In the genomic region with DNA sequence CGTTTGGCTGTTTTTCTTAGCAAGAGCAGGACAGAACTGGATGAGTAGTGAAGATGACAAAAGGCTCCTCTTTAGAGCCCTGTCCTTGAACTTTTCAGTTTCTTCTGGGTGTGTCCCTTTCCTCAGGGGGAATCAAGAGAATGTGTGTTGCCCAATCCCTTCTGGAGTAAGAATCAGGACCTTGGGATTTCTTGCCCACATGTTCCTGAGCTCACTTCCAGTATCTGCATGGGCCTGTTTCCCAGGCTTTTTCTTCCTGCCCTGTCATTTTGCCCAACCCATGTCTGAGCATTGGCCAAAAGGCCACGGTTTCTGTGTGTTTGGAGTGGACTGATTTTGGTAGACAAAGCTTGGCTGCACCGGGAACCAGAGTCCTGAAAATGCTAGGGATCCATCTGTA, we compare ENCODE assay signal across 14 cellular contexts.
A peak's percentile ranks its signal among the peaks of the same experiment; 100 is the strongest.
DNase-seq lines count a peak whose midpoint lies in the region; ATAC-seq, FAIRE-seq and TF ChIP-seq lines count a peak whose summit lies in the region.
"Had no signal": no experiment of that assay in that cellular context is flagged by ENCODE, and none has a peak within 500 bp of the region (broad histone marks: within the 10 kb centered on the region; RNA-seq: fewer than 3 reads in every experiment).

No MANE protein-coding gene starts in this region.

- H3K36me3 ChIP-seq in left lung: no peaks in the 10 kb centered on the region
- H3K36me3 ChIP-seq in suprapubic skin: no peaks in the 10 kb centered on the region

- intact Hi-C loops in left lung (cut with DNase I): no loop called here

- no peak for TF ChIP-seq CTCF in HFFc6 (IDR thresholded peaks at IDR 0.05)
- no peak for TF ChIP-seq CTCF in epithelial cell of esophagus (IDR thresholded peaks at IDR 0.05; ENCODE audit: insufficient read depth, low read depth, low read length, missing control alignments)
- TF ChIP-seq CTCF in left lung (IDR thresholded peaks at IDR 0.05): no peak
- no peak for TF ChIP-seq CTCF in suprapubic skin (IDR thresholded peaks at IDR 0.05)
- TF ChIP-seq CTCF in osteocyte (IDR thresholded peaks at IDR 0.05): no peak
- TF ChIP-seq CTCF in D721Med (IDR thresholded peaks at IDR 0.05; ENCODE audit: insufficient read depth, missing control alignments): no peak

- TF ChIP-seq EP300 in suprapubic skin (IDR thresholded peaks at IDR 0.05): no peak

- peaks cover 0 to 4% of the 10 kb centered on the region in 2 donors for H3K4me1 ChIP-seq in left lung
- H3K4me1 ChIP-seq in suprapubic skin: peaks cover 9% of the 10 kb centered on the region

- no peak overlapping the region for H3K4me3 Mint-ChIP-seq in HFFc6
- H3K4me3 Mint-ChIP-seq in osteocyte (ENCODE audit: unreplicated experiment): no peak overlapping the region
- H3K4me3 Mint-ChIP-seq: CD8-positive, alpha-beta memory T cell; type B pancreatic cell had no signal

- H3K36me3 Mint-ChIP-seq in HFFc6 (ENCODE audit: low read depth) (no peaks in the 10 kb centered on the region), osteocyte (ENCODE audit: unreplicated experiment) (no peaks in the 10 kb centered on the region)
- H3K36me3 Mint-ChIP-seq: CD8-positive, alpha-beta memory T cell; type B pancreatic cell had no signal

- H3K27me3 Mint-ChIP-seq in HFFc6 (ENCODE audit: insufficient read depth) (no peaks in the 10 kb centered on the region; the same call in 1 of the 2 replicates), osteocyte (ENCODE audit: unreplicated experiment) (no peaks in the 10 kb centered on the region)

- H3K27ac Mint-ChIP-seq in HFFc6: peak overlapping the region; percentile 27; the same call in 1 of the 2 replicates
- no peak overlapping the region for H3K27ac Mint-ChIP-seq in osteocyte (ENCODE audit: unreplicated experiment)
- H3K27ac Mint-ChIP-seq: CD8-positive, alpha-beta memory T cell; type B pancreatic cell had no signal

- H3K9me3 Mint-ChIP-seq in HFFc6: no peaks in the 10 kb centered on the region
- H3K9me3 Mint-ChIP-seq in osteocyte (ENCODE audit: unreplicated experiment): no peaks in the 10 kb centered on the region
- H3K9me3 Mint-ChIP-seq: CD8-positive, alpha-beta memory T cell; type B pancreatic cell had no signal

- H3K9me3 ChIP-seq in left lung (no peaks in the 10 kb centered on the region), suprapubic skin (no peaks in the 10 kb centered on the region)

- peak; percentile 9 for DNase-seq in HFFc6
- peak; percentile 86 for DNase-seq in epithelial cell of esophagus (ENCODE audit: low read depth)
- no peak for DNase-seq in left lung
- peak; percentile 74 to 83 for DNase-seq in suprapubic skin (ENCODE audit: low spot score in 2 of 2)
- no peak for DNase-seq in osteocyte (ENCODE audit: extremely low spot score, unreplicated experiment)
- no peak for DNase-seq in activated CD8-positive, alpha-beta memory T cell treated with anti-CD3 and anti-CD28 coated beads for 24 hours
- no peak for DNase-seq in D721Med (ENCODE audit: insufficient read length, low spot score)
- DNase-seq: CD8-positive, alpha-beta memory T cell; NCI-H2171 treated with DMSO at 0.1 percent for 48 hours; PC-9; posterior cingulate gyrus had no signal

- H3K4me1 Mint-ChIP-seq in HFFc6 (ENCODE audit: low read depth) (peaks cover 12% of the 10 kb centered on the region; the same call in 1 of the 2 replicates), osteocyte (ENCODE audit: unreplicated experiment) (peaks cover 15% of the 10 kb centered on the region)
- H3K4me1 Mint-ChIP-seq: CD8-positive, alpha-beta memory T cell had no signal

- 45% methylated on average over 3 of the region's 3 CpGs for WGBS in suprapubic skin

- H3K27ac ChIP-seq in left lung (peak overlapping the region; percentile 20 to 49), suprapubic skin (peak overlapping the region; percentile 66)
- H3K27ac ChIP-seq: PC-9 had no signal

- H3K4me3 ChIP-seq in epithelial cell of esophagus (ENCODE audit: low read length) (no peak overlapping the region), left lung (no peak overlapping the region), suprapubic skin (no peak overlapping the region)
- H3K4me3 ChIP-seq: PC-9 had no signal

- ATAC-seq in left lung: peak; percentile 62
- ATAC-seq in GM18858 (IDR thresholded peaks at IDR 0.05; ENCODE audit: unreplicated experiment): no peak

- TF ChIP-seq POLR2A in suprapubic skin (IDR thresholded peaks at IDR 0.05): no peak

- FAIRE-seq in D721Med (lab: Jason Lieb, UNC): no peak
- FAIRE-seq: H1 had no signal

- H3K27me3 ChIP-seq in left lung: no peaks in the 10 kb centered on the region
- no peaks in the 10 kb centered on the region for H3K27me3 ChIP-seq in suprapubic skin

Comparison
In these comparisons a context has a peak if more than half of its experiments do, and no peak if none do; other contexts are left out.
1. DNase-seq: peak in HFFc6 (single experiment), epithelial cell of esophagus (single experiment) and suprapubic skin (2 of 2); none in left lung (0 of 2), osteocyte (single experiment), activated CD8-positive, alpha-beta memory T cell treated with anti-CD3 and anti-CD28 coated beads for 24 hours (single experiment) and D721Med (single experiment).